1 cellular context compared by ENCODE assay signal in the genomic region with DNA sequence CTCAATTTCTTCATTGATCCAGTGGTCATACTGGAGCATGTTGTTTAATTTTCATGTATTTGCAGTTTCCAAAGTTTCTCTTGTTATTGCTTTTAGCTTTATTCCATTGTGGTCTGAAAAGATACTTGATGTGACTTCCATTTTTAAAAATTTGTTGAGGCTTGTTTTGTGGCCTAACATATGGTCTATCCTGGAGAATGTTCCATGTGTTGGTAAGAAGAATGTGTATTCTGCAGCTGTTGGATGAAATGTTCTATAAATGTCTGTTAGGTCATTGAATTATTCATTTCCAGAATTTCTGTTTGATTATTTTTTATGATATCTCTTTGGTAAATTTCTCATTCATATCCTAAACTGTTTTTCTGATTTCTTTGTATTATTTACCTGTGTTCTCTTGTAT.
TF ChIP-seq lines count a peak whose summit lies in the region.

No MANE protein-coding gene starts in this region.

TF ChIP-seq in IMR-90, 13 proteins besides CTCF, POLR2A, EP300 and RAD21 (continued from another document):
- TF ChIP-seq, protein P1, sequence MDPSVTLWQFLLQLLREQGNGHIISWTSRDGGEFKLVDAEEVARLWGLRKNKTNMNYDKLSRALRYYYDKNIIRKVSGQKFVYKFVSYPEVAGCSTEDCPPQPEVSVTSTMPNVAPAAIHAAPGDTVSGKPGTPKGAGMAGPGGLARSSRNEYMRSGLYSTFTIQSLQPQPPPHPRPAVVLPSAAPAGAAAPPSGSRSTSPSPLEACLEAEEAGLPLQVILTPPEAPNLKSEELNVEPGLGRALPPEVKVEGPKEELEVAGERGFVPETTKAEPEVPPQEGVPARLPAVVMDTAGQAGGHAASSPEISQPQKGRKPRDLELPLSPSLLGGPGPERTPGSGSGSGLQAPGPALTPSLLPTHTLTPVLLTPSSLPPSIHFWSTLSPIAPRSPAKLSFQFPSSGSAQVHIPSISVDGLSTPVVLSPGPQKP (IDR thresholded peaks at IDR 0.05; ENCODE audit: borderline replicate concordance, low read depth, low read length): no peak
- no peak for TF ChIP-seq CEBPB (IDR thresholded peaks at IDR 0.05; ENCODE audit: low read depth, low read length)
- no peak for TF ChIP-seq NFE2L2 (IDR thresholded peaks at IDR 0.05; ENCODE audit: low read depth, low read length)
- no peak for TF ChIP-seq MAZ (IDR thresholded peaks at IDR 0.05; ENCODE audit: borderline replicate concordance, low read depth, low read length)
- TF ChIP-seq, protein P2, sequence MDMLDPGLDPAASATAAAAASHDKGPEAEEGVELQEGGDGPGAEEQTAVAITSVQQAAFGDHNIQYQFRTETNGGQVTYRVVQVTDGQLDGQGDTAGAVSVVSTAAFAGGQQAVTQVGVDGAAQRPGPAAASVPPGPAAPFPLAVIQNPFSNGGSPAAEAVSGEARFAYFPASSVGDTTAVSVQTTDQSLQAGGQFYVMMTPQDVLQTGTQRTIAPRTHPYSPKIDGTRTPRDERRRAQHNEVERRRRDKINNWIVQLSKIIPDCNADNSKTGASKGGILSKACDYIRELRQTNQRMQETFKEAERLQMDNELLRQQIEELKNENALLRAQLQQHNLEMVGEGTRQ (IDR thresholded peaks at IDR 0.05; ENCODE audit: low read depth, low read length): no peak
- no peak for TF ChIP-seq MXI1 (IDR thresholded peaks at IDR 0.05; ENCODE audit: borderline replicate concordance, low read depth, low read length)
- TF ChIP-seq FOS (IDR thresholded peaks at IDR 0.05; ENCODE audit: low read depth, low read length): no peak
- TF ChIP-seq CHD1 (IDR thresholded peaks at IDR 0.05; ENCODE audit: low read depth, low read length): no peak
- TF ChIP-seq RFX5 (IDR thresholded peaks at IDR 0.05; ENCODE audit: low read depth, low read length): no peak
